Comparison of ENCODE assay signal across 1 cellular context in the genomic region with DNA sequence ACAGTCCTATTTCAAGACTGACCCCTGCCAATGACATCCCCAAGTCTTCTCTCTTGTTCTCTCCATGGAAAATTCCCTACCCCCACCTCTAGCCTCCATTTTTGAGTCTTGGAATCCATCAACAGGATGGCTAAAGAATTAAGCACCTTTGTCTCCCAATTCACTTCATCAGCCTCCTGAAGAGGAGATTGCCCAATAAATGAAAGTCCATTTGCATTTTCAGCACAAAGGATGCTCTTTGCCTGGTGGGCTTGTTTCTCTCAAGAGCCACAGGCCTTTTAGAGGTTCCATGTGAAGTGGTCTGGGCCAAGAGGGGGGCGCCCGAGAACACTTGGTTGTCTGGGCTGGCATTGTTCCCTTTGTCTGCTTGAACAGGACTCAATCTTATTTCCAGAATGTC.
TF ChIP-seq lines count a peak whose summit lies in the region.

No MANE protein-coding gene starts in this region.

TF ChIP-seq in GM23338, 12 proteins besides CTCF, POLR2A, EP300 and RAD21 (continued from another document):
- TF ChIP-seq, protein P1, sequence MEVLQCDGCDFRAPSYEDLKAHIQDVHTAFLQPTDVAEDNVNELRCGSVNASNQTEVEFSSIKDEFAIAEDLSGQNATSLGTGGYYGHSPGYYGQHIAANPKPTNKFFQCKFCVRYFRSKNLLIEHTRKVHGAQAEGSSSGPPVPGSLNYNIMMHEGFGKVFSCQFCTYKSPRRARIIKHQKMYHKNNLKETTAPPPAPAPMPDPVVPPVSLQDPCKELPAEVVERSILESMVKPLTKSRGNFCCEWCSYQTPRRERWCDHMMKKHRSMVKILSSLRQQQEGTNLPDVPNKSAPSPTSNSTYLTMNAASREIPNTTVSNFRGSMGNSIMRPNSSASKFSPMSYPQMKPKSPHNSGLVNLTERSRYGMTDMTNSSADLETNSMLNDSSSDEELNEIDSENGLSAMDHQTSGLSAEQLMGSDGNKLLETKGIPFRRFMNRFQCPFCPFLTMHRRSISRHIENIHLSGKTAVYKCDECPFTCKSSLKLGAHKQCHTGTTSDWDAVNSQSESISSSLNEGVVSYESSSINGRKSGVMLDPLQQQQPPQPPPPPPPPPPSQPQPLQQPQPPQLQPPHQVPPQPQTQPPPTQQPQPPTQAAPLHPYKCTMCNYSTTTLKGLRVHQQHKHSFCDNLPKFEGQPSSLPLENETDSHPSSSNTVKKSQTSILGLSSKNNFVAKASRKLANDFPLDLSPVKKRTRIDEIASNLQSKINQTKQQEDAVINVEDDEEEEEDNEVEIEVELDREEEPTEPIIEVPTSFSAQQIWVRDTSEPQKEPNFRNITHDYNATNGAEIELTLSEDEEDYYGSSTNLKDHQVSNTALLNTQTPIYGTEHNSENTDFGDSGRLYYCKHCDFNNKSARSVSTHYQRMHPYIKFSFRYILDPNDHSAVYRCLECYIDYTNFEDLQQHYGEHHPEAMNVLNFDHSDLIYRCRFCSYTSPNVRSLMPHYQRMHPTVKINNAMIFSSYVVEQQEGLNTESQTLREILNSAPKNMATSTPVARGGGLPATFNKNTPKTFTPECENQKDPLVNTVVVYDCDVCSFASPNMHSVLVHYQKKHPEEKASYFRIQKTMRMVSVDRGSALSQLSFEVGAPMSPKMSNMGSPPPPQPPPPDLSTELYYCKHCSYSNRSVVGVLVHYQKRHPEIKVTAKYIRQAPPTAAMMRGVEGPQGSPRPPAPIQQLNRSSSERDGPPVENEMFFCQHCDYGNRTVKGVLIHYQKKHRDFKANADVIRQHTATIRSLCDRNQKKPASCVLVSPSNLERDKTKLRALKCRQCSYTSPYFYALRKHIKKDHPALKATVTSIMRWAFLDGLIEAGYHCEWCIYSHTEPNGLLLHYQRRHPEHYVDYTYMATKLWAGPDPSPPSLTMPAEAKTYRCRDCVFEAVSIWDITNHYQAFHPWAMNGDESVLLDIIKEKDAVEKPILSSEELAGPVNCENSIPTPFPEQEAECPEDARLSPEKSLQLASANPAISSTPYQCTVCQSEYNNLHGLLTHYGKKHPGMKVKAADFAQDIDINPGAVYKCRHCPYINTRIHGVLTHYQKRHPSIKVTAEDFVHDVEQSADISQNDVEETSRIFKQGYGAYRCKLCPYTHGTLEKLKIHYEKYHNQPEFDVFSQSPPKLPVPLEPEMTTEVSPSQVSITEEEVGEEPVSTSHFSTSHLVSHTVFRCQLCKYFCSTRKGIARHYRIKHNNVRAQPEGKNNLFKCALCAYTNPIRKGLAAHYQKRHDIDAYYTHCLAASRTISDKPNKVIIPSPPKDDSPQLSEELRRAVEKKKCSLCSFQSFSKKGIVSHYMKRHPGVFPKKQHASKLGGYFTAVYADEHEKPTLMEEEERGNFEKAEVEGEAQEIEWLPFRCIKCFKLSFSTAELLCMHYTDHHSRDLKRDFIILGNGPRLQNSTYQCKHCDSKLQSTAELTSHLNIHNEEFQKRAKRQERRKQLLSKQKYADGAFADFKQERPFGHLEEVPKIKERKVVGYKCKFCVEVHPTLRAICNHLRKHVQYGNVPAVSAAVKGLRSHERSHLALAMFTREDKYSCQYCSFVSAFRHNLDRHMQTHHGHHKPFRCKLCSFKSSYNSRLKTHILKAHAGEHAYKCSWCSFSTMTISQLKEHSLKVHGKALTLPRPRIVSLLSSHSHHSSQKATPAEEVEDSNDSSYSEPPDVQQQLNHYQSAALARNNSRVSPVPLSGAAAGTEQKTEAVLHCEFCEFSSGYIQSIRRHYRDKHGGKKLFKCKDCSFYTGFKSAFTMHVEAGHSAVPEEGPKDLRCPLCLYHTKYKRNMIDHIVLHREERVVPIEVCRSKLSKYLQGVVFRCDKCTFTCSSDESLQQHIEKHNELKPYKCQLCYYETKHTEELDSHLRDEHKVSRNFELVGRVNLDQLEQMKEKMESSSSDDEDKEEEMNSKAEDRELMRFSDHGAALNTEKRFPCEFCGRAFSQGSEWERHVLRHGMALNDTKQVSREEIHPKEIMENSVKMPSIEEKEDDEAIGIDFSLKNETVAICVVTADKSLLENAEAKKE (CRISPR knock-in tag; IDR thresholded peaks at IDR 0.05), result no peak
- no peak for TF ChIP-seq ZNF331 (CRISPR knock-in tag; IDR thresholded peaks at IDR 0.05; ENCODE audit: low read depth)
- no peak for TF ChIP-seq EZH2 (IDR thresholded peaks at IDR 0.05; ENCODE audit: low read depth, unreplicated experiment)
- no peak for TF ChIP-seq STAT1 (IDR thresholded peaks at IDR 0.05; ENCODE audit: unreplicated experiment)
- TF ChIP-seq NANOG (IDR thresholded peaks at IDR 0.05; ENCODE audit: borderline replicate concordance), result no peak
- TF ChIP-seq, protein P2, sequence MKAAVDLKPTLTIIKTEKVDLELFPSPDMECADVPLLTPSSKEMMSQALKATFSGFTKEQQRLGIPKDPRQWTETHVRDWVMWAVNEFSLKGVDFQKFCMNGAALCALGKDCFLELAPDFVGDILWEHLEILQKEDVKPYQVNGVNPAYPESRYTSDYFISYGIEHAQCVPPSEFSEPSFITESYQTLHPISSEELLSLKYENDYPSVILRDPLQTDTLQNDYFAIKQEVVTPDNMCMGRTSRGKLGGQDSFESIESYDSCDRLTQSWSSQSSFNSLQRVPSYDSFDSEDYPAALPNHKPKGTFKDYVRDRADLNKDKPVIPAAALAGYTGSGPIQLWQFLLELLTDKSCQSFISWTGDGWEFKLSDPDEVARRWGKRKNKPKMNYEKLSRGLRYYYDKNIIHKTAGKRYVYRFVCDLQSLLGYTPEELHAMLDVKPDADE (IDR thresholded peaks at IDR 0.05), result no peak
- TF ChIP-seq ZNF114 (CRISPR knock-in tag; IDR thresholded peaks at IDR 0.05), result no peak
- TF ChIP-seq, protein P3, sequence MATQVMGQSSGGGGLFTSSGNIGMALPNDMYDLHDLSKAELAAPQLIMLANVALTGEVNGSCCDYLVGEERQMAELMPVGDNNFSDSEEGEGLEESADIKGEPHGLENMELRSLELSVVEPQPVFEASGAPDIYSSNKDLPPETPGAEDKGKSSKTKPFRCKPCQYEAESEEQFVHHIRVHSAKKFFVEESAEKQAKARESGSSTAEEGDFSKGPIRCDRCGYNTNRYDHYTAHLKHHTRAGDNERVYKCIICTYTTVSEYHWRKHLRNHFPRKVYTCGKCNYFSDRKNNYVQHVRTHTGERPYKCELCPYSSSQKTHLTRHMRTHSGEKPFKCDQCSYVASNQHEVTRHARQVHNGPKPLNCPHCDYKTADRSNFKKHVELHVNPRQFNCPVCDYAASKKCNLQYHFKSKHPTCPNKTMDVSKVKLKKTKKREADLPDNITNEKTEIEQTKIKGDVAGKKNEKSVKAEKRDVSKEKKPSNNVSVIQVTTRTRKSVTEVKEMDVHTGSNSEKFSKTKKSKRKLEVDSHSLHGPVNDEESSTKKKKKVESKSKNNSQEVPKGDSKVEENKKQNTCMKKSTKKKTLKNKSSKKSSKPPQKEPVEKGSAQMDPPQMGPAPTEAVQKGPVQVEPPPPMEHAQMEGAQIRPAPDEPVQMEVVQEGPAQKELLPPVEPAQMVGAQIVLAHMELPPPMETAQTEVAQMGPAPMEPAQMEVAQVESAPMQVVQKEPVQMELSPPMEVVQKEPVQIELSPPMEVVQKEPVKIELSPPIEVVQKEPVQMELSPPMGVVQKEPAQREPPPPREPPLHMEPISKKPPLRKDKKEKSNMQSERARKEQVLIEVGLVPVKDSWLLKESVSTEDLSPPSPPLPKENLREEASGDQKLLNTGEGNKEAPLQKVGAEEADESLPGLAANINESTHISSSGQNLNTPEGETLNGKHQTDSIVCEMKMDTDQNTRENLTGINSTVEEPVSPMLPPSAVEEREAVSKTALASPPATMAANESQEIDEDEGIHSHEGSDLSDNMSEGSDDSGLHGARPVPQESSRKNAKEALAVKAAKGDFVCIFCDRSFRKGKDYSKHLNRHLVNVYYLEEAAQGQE (IDR thresholded peaks at IDR 0.05; ENCODE audit: unreplicated experiment), result no peak
- no peak for TF ChIP-seq POLR2AphosphoS5 (IDR thresholded peaks at IDR 0.05; ENCODE audit: low read depth)
- no peak for TF ChIP-seq EZH2phosphoT487 (IDR thresholded peaks at IDR 0.05; ENCODE audit: unreplicated experiment)
